Comparison of ENCODE assay signal across 7 cellular contexts in genomic region chr7:44038961-44039558, GRCh38. TPM values are rescaled to one million over a fixed set of nuclear protein-coding genes. Genes with fewer than 3 reads are reported as not detected.
DNase-seq lines count a peak whose midpoint lies in the region; ATAC-seq and TF ChIP-seq lines count a peak whose summit lies in the region.
"Not testable (repeated sequence)": the region's sequence is repeated elsewhere in the genome, so short reads cannot be mapped to it uniquely, and the experiment has no call there.

No MANE protein-coding gene starts in this region.

- POLR2A ChIA-PET in MCF 10A (lab: Yijun Ruan, JAX) = not testable (repeated sequence)

- not testable (repeated sequence) for H3K4me1 ChIP-seq in iPS-15b (ENCODE audit: control insufficient read depth, insufficient read depth, low read length)
- H3K4me1 ChIP-seq in gastrocnemius medialis = peaks cover 7 to 12% of the 10 kb centered on the region in 2 donors

- H3K27ac Mint-ChIP-seq in MCF 10A (ENCODE audit: low read depth, unreplicated experiment) = peak overlapping the region; percentile 47

- not testable (repeated sequence) for H3K36me3 Mint-ChIP-seq in MCF 10A (ENCODE audit: insufficient read depth, unreplicated experiment)

- H3K4me3 Mint-ChIP-seq in MCF 10A (ENCODE audit: unreplicated experiment) = peak overlapping the region; percentile 71

- H3K27me3 ChIP-seq in iPS-15b (ENCODE audit: control insufficient read depth, insufficient read depth, low read length); gastrocnemius medialis: not testable (repeated sequence)

- H3K9me3 ChIP-seq in iPS-15b (ENCODE audit: control insufficient read depth, insufficient read depth, low read length); gastrocnemius medialis: not testable (repeated sequence)

- BruUV-seq in MCF 10A (replicated peaks; lab: Mats Ljungman, UMichigan) = not testable (repeated sequence)

- in situ Hi-C loops in gastrocnemius medialis (cut with MboI; ENCODE audit: low sequenced_read_pairs in 4 of 4) = not testable (repeated sequence)

- H3K36me3 ChIP-seq in iPS-15b (ENCODE audit: control insufficient read depth, insufficient read depth, low read length); gastrocnemius medialis: not testable (repeated sequence)

- H3K27me3 Mint-ChIP-seq in MCF 10A (ENCODE audit: insufficient read depth, unreplicated experiment) = not testable (repeated sequence)

- H3K4me1 Mint-ChIP-seq in MCF 10A (ENCODE audit: insufficient read depth, unreplicated experiment) = not testable (repeated sequence)

- not testable (repeated sequence) for H3K9me3 Mint-ChIP-seq in MCF 10A (ENCODE audit: unreplicated experiment)

- not testable (repeated sequence) for H3K9ac ChIP-seq in iPS-15b (ENCODE audit: low read depth, low read length)

- TF ChIP-seq CTCF in MCF 10A (IDR thresholded peaks at IDR 0.05; ENCODE audit: unreplicated experiment); gastrocnemius medialis (IDR thresholded peaks at IDR 0.05 in 4 of 5, conservative IDR thresholded peaks at IDR 0.05 in 1 of 5): not testable (repeated sequence)

- DNase-seq in NCI-H2196 treated with DMSO at 0.1 percent for 48 hours (lab: John Stamatoyannopoulos, UW; ENCODE audit: unreplicated experiment) = peak; percentile 92
- peak; percentile 82 for DNase-seq in MCF 10A (ENCODE audit: unreplicated experiment)
- DNase-seq in gastrocnemius medialis = peak; percentile 90 to 94

- CTCF ChIA-PET in MCF 10A (lab: Yijun Ruan, JAX) = interaction anchor here (0.6 kb wide), 1 partner anchor 108 kb away, joined by 4 read pairs; no protein-coding TSS in a partner anchor

- TF ChIP-seq POLR2A in gastrocnemius medialis (IDR thresholded peaks at IDR 0.05) = peak in 1 of 2 donors; percentile 44

- intact Hi-C loops in MCF 10A (cut with micrococcal nuclease); gastrocnemius medialis (cut with DNase I; ENCODE audit: low total_unique reads): not testable (repeated sequence)

- H3K4me3 ChIP-seq in iPS-15b (ENCODE audit: low read depth, low read length) (peak overlapping the region; percentile 23), gastrocnemius medialis (peak overlapping the region; percentile 49 to 54 (median 50))

- peak; percentile 72 for ATAC-seq in GM18867 (IDR thresholded peaks at IDR 0.05; ENCODE audit: unreplicated experiment)
- peak; percentile 50 for ATAC-seq in HG03060 (IDR thresholded peaks at IDR 0.05; ENCODE audit: low read depth, unreplicated experiment)
- ATAC-seq in activated CD4-positive, CD25-positive, alpha-beta regulatory T cell treated with anti-CD3 and anti-CD28 coated beads, Interleukin-2, amount 50 U/mL, for 24 hours = peak; percentile 53 to 60
- ATAC-seq in gastrocnemius medialis = peak; percentile 93

- H3K27ac ChIP-seq in gastrocnemius medialis = peak overlapping the region; percentile 88 to 92 (median 90)

RNA-seq across cellular contexts. Expression of gene DBNL, which starts 5.4 kb away (rescaled TPM):
- total RNA-seq in MCF 10A (2022) (49.7 and 52.9 TPM in 2 replicates), gastrocnemius medialis (10 to 100 TPM; 48.0 to 77.2 (median 56.0) TPM)

RNA-seq across cellular contexts. Expression of gene PGAM2, which starts 26.3 kb away (rescaled TPM):
- total RNA-seq in MCF 10A (2022) = not detected in 2 replicates
- 100 to 1,000 TPM; 129 to 355 (median 306) TPM for total RNA-seq in gastrocnemius medialis

RNA-seq across cellular contexts. Expression of gene SPDYE1, which starts 41.4 kb away (rescaled TPM):
- total RNA-seq in MCF 10A (2022) = not detected in 2 replicates
- not detected for total RNA-seq in gastrocnemius medialis

RNA-seq across cellular contexts. Expression of gene POLM, which starts 43.3 kb away (rescaled TPM):
- 19.2 and 22.8 TPM in 2 replicates for total RNA-seq in MCF 10A (2022)
- total RNA-seq in gastrocnemius medialis = 10 to 100 TPM; 11.1 to 34.6 (median 17.3) TPM

Comparison
In these comparisons a context has a peak if more than half of its experiments do, and no peak if none do; other contexts are left out.
1. Peak in every context shown above with its lines: DNase-seq, ATAC-seq, H3K4me3 ChIP-seq and H3K27ac ChIP-seq.
2. RNA of gene PGAM2, which starts 26.3 kb away (total RNA-seq): 129 to 355 TPM in gastrocnemius medialis; not detected in MCF 10A; every median in the first group is over 100 times any median in the second.